31 cellular contexts compared by ENCODE assay signal in genomic region chr7:132113536-132114409, GRCh38.
DNase-seq lines count a peak whose midpoint lies in the region; ATAC-seq and TF ChIP-seq lines count a peak whose summit lies in the region.
"Had no signal": no experiment of that assay in that cellular context is flagged by ENCODE, and none has a peak within 500 bp of the region (broad histone marks: within the 10 kb centered on the region; RNA-seq: fewer than 3 reads in every experiment).

No MANE protein-coding gene starts in this region.

- H3K4me1 Mint-ChIP-seq in stimulated activated memory B cell treated with anti-CD40 and anti-IgM and Interleukin-4, amounts not matched to agents 10 μg/mL and 1 μg/mL and 100 μg/mL, for 72 hours = no peaks in the 10 kb centered on the region
- H3K4me1 Mint-ChIP-seq: B cell; CD8-positive, alpha-beta memory T cell; immature natural killer cell; naive B cell; T-cell had no signal

- no peaks in the 10 kb centered on the region for H3K36me3 Mint-ChIP-seq in stimulated activated memory B cell treated with anti-CD40 and anti-IgM and Interleukin-4, amounts not matched to agents 10 μg/mL and 1 μg/mL and 100 μg/mL, for 72 hours
- H3K36me3 Mint-ChIP-seq: activated CD4-positive, alpha-beta memory T cell treated with anti-CD3 and anti-CD28 coated beads for 36 hours; activated naive CD4-positive, alpha-beta T cell treated with anti-CD3 and anti-CD28 coated beads, Interleukin-2, amount 50 U/mL, for 72 hours; CD8-positive, alpha-beta memory T cell; immature natural killer cell; naive B cell; T-cell; type B pancreatic cell had no signal

- H3K9me3 Mint-ChIP-seq in stimulated activated memory B cell treated with anti-CD40 and anti-IgM and Interleukin-4, amounts not matched to agents 10 μg/mL and 1 μg/mL and 100 μg/mL, for 72 hours = no peaks in the 10 kb centered on the region
- H3K9me3 Mint-ChIP-seq: activated CD4-positive, alpha-beta memory T cell treated with anti-CD3 and anti-CD28 coated beads for 36 hours; activated naive CD4-positive, alpha-beta T cell treated with anti-CD3 and anti-CD28 coated beads, Interleukin-2, amount 50 U/mL, for 72 hours; CD8-positive, alpha-beta memory T cell; effector memory CD8-positive, alpha-beta T cell; immature natural killer cell; T-cell; type B pancreatic cell had no signal

- no peak overlapping the region for H3K27ac ChIP-seq in 22Rv1
- 0 out of 2 replicates have a peak overlapping the region, but pooled peaks have one; percentile 16 for H3K27ac ChIP-seq in HEK293 (ENCODE audit: extremely low read depth, low read depth, low read length)
- no peak overlapping the region for H3K27ac ChIP-seq in WERI-Rb-1

- H3K9me3 ChIP-seq in HEK293 (ENCODE audit: control insufficient read depth, insufficient read depth, low read depth, low read length) (no peaks in the 10 kb centered on the region), WERI-Rb-1 (ENCODE audit: severe bottlenecking) (no peaks in the 10 kb centered on the region)

- no peaks in the 10 kb centered on the region for H3K27me3 Mint-ChIP-seq in stimulated activated memory B cell treated with anti-CD40 and anti-IgM and Interleukin-4, amounts not matched to agents 10 μg/mL and 1 μg/mL and 100 μg/mL, for 72 hours

- no peak overlapping the region for H3K27ac Mint-ChIP-seq in stimulated activated memory B cell treated with anti-CD40 and anti-IgM and Interleukin-4, amounts not matched to agents 10 μg/mL and 1 μg/mL and 100 μg/mL, for 72 hours
- H3K27ac Mint-ChIP-seq: activated CD4-positive, alpha-beta memory T cell treated with anti-CD3 and anti-CD28 coated beads for 36 hours; activated naive CD4-positive, alpha-beta T cell treated with anti-CD3 and anti-CD28 coated beads, Interleukin-2, amount 50 U/mL, for 72 hours; B cell; CD8-positive, alpha-beta memory T cell; effector memory CD8-positive, alpha-beta T cell; immature natural killer cell; naive B cell; T-cell; type B pancreatic cell had no signal

- ATAC-seq in stimulated activated memory B cell treated with anti-CD40 and anti-IgM and Interleukin-4, amounts not matched to agents 10 μg/mL and 1 μg/mL and 100 μg/mL, for 72 hours = no peak
- ATAC-seq in GM19023 (IDR thresholded peaks at IDR 0.05; ENCODE audit: unreplicated experiment) (no peak), HG02970 (IDR thresholded peaks at IDR 0.05; ENCODE audit: low FRiP score, unreplicated experiment) (no peak)
- ATAC-seq: activated naive CD4-positive, alpha-beta T cell treated with anti-CD3 and anti-CD28 coated beads, Interleukin-2, amount 50 U/mL, for 72 hours; effector memory CD8-positive, alpha-beta T cell; left lobe of liver; T-cell had no signal

- H3K27me3 ChIP-seq in WERI-Rb-1 (ENCODE audit: insufficient read depth, low read depth, severe bottlenecking) = no peaks in the 10 kb centered on the region

- no peak overlapping the region for H3K4me3 Mint-ChIP-seq in stimulated activated memory B cell treated with anti-CD40 and anti-IgM and Interleukin-4, amounts not matched to agents 10 μg/mL and 1 μg/mL and 100 μg/mL, for 72 hours
- H3K4me3 Mint-ChIP-seq: activated CD4-positive, alpha-beta memory T cell treated with anti-CD3 and anti-CD28 coated beads for 36 hours; B cell; CD8-positive, alpha-beta memory T cell; effector memory CD8-positive, alpha-beta T cell; immature natural killer cell; naive B cell; T-cell; type B pancreatic cell had no signal

- 0 out of 2 replicates have a peak, but pooled peaks have one; percentile 11 for TF ChIP-seq CTCF in 22Rv1 (IDR thresholded peaks at IDR 0.05)
- TF ChIP-seq CTCF in HEK293 (tag by site-specific recombination; IDR thresholded peaks at IDR 0.05) = 0 out of 2 replicates have a peak, but pooled peaks have one; percentile 33
- TF ChIP-seq CTCF in WERI-Rb-1 (IDR thresholded peaks at IDR 0.05; ENCODE audit: low read depth, low read length) = peak; percentile 67

- peaks cover 5% of the 10 kb centered on the region for H3K4me1 ChIP-seq in HEK293 (ENCODE audit: control insufficient read depth, insufficient read depth, low read length)

- no peak overlapping the region for H3K4me3 ChIP-seq in HEK293 (ENCODE audit: low read depth, low read length)
- no peak overlapping the region for H3K4me3 ChIP-seq in WERI-Rb-1 (ENCODE audit: low read depth, low read length)

- POLR2A ChIA-PET in HEK293 (lab: Yijun Ruan, JAX) = no interaction called here

- CTCF ChIA-PET in HEK293 (lab: Yijun Ruan, JAX) = interaction anchor here (0.6 to 1.1 kb wide), 2 partner anchors 67 to 444 kb away, joined by 3 to 5 read pairs; no protein-coding TSS in a partner anchor

- no peaks in the 10 kb centered on the region for H3K36me3 ChIP-seq in HEK293 (ENCODE audit: control insufficient read depth in 2 of 2, insufficient read depth in 1 of 2, low read length in 2 of 2)
- H3K36me3 ChIP-seq in WERI-Rb-1 = no peaks in the 10 kb centered on the region

- DNase-seq in WERI-Rb-1 (no peak), mesenteric fat pad (ENCODE audit: low spot score) (peak; percentile 47)
- no peak for DNase-seq in activated effector memory CD4-positive, alpha-beta T cell treated with anti-CD3 and anti-CD28 coated beads, Interleukin-2, amount 50 U/mL, for 16 hours
- DNase-seq: activated CD4-positive, alpha-beta memory T cell treated with anti-CD3 and anti-CD28 coated beads for 36 hours; activated CD4-positive, CD25-positive, alpha-beta regulatory T cell treated with anti-CD3 and anti-CD28 coated beads, Interleukin-2, amount 50 U/mL, for 72 hours; activated CD8-positive, alpha-beta memory T cell treated with anti-CD3 and anti-CD28 coated beads, Interleukin-2, amount 50 U/mL, for 4 hours; CD8-positive, alpha-beta memory T cell; cortex of kidney; DMS153; effector memory CD8-positive, alpha-beta T cell; foreskin melanocyte; GDM1; HCEC 1CT; hippocampal formation; immature natural killer cell; Karpas-422; naive B cell; NCI-H1436; NCI-H69; small intestine; stimulated activated CD4-positive, alpha-beta T cell treated with anti-CD3 and anti-CD28 coated beads, Interleukin-2, amount 100 ng/mL, for 24 hours; T-cell had no signal

TF ChIP-seq in HEK293, 187 proteins besides CTCF, POLR2A, EP300 and RAD21 (continues in another document):
- TF ChIP-seq ZNF473 (tag by site-specific recombination; IDR thresholded peaks at IDR 0.05) (no peak), TRIM28 (IDR thresholded peaks at IDR 0.05; ENCODE audit: borderline replicate concordance, low read length) (no peak), ZNF830 (tag by site-specific recombination; IDR thresholded peaks at IDR 0.05; ENCODE audit: low read depth) (no peak), REST (tag by site-specific recombination; IDR thresholded peaks at IDR 0.05) (no peak), ZNF404 (tag by site-specific recombination; IDR thresholded peaks at IDR 0.05) (no peak), ZNF391 (tag by site-specific recombination; IDR thresholded peaks at IDR 0.05; ENCODE audit: borderline replicate concordance, low read depth) (no peak), ZBTB48 (tag by site-specific recombination; IDR thresholded peaks at IDR 0.05) (no peak), IKZF3 (tag by site-specific recombination; IDR thresholded peaks at IDR 0.05) (no peak), FEZF1 (tag by site-specific recombination; IDR thresholded peaks at IDR 0.05) (peak; percentile 71), ZNF629 (tag by site-specific recombination; IDR thresholded peaks at IDR 0.05) (no peak), ZNF843 (tag by site-specific recombination; IDR thresholded peaks at IDR 0.05) (peak; percentile 73), KLF8 (tag by site-specific recombination; IDR thresholded peaks at IDR 0.05) (no peak), ZNF600 (tag by site-specific recombination; IDR thresholded peaks at IDR 0.05) (no peak), ZNF610 (tag by site-specific recombination; IDR thresholded peaks at IDR 0.05; ENCODE audit: borderline replicate concordance) (no peak), ZNF654 (tag by site-specific recombination; IDR thresholded peaks at IDR 0.05; ENCODE audit: low read depth) (peak; percentile 57), BCL11A (tag by site-specific recombination; IDR thresholded peaks at IDR 0.05; ENCODE audit: low read depth) (no peak)
- TF ChIP-seq, protein P1, sequence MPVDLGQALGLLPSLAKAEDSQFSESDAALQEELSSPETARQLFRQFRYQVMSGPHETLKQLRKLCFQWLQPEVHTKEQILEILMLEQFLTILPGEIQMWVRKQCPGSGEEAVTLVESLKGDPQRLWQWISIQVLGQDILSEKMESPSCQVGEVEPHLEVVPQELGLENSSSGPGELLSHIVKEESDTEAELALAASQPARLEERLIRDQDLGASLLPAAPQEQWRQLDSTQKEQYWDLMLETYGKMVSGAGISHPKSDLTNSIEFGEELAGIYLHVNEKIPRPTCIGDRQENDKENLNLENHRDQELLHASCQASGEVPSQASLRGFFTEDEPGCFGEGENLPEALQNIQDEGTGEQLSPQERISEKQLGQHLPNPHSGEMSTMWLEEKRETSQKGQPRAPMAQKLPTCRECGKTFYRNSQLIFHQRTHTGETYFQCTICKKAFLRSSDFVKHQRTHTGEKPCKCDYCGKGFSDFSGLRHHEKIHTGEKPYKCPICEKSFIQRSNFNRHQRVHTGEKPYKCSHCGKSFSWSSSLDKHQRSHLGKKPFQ (tag by site-specific recombination; IDR thresholded peaks at IDR 0.05) = peak; percentile 79

Comparison
In these comparisons a context has a peak if more than half of its experiments do, and no peak if none do; other contexts are left out.
1. CTCF ChIP-seq: peak in every context shown above with its lines; median percentile 67 in WERI-Rb-1; 33 in HEK293; 11 in 22Rv1.